22 cellular contexts compared by ENCODE assay signal in genomic region chr4:183295711-183296110, GRCh38. TPM values are rescaled to one million over a fixed set of nuclear protein-coding genes. Genes with fewer than 3 reads are reported as not detected.
A peak's percentile ranks its signal among the peaks of the same experiment; 100 is the strongest.
DNase-seq lines count a peak whose midpoint lies in the region; ATAC-seq, FAIRE-seq and TF ChIP-seq lines count a peak whose summit lies in the region.
"Had no signal": no experiment of that assay in that cellular context is flagged by ENCODE, and none has a peak within 500 bp of the region (broad histone marks: within the 10 kb centered on the region; RNA-seq: fewer than 3 reads in every experiment).

No MANE protein-coding gene starts in this region.

- H2BK12ac ChIP-seq in H9 (ENCODE audit: insufficient read length, low read depth, low read length) = no peak overlapping the region

- no peak overlapping the region for H2BK120ac ChIP-seq in H9 (ENCODE audit: low read depth, low read length, poor library complexity, severe bottlenecking)

- TF ChIP-seq CTCF in GM23338 (conservative IDR thresholded peaks at IDR 0.05; ENCODE audit: low read depth in 2 of 2) (no peak), astrocyte (IDR thresholded peaks at IDR 0.05; ENCODE audit: insufficient read depth, low read depth, low read length) (no peak), progenitor cell of endocrine pancreas (IDR thresholded peaks at IDR 0.05; ENCODE audit: unreplicated experiment) (no peak), H9 (conservative IDR thresholded peaks at IDR 0.05) (no peak)

- H3K4me3 ChIP-seq in GM23338 = no peak overlapping the region
- no peak overlapping the region for H3K4me3 ChIP-seq in astrocyte (ENCODE audit: insufficient read depth, low read depth, low read length)
- H3K4me3 ChIP-seq: HAP-1, SK-N-MC had no signal

- no peaks in the 10 kb centered on the region for H3K23me2 ChIP-seq in H9 (ENCODE audit: insufficient read length, low read depth, low read length, poor library complexity, severe bottlenecking)

- no peaks in the 10 kb centered on the region for H3K9me3 Mint-ChIP-seq in GM23338
- no peaks in the 10 kb centered on the region for H3K9me3 Mint-ChIP-seq in astrocyte (ENCODE audit: unreplicated experiment)
- H3K9me3 Mint-ChIP-seq in progenitor cell of endocrine pancreas (ENCODE audit: low read depth) = no peaks in the 10 kb centered on the region
- H3K9me3 Mint-ChIP-seq in H9 = no peaks in the 10 kb centered on the region
- H3K9me3 Mint-ChIP-seq: IgD-negative memory B cell had no signal

- H3K79me2 ChIP-seq in GM23338 (replicated peaks; ENCODE audit: insufficient read depth) (no peaks in the 10 kb centered on the region), astrocyte (ENCODE audit: insufficient read depth, low read length) (no peaks in the 10 kb centered on the region), H9 (ENCODE audit: insufficient read depth, low read length) (no peaks in the 10 kb centered on the region)

- H2BK5ac ChIP-seq in H9 (ENCODE audit: insufficient read length, low read length) = no peak overlapping the region

- H3K27ac Mint-ChIP-seq in GM23338 = no peak overlapping the region
- peak overlapping the region; percentile 80 for H3K27ac Mint-ChIP-seq in astrocyte (ENCODE audit: unreplicated experiment)
- peak overlapping the region; percentile 33 for H3K27ac Mint-ChIP-seq in progenitor cell of endocrine pancreas
- peak overlapping the region in 1 of 3 experiments; percentile 68; a peak in 2 of 7 replicates for H3K27ac Mint-ChIP-seq in H9
- H3K27ac Mint-ChIP-seq: CD8-positive, alpha-beta memory T cell; IgD-negative memory B cell had no signal

- no peak overlapping the region for H3T11ph ChIP-seq in H9 (ENCODE audit: low read length)

- H3K4me2 ChIP-seq in GM23338 (no peak overlapping the region), astrocyte (ENCODE audit: low read length) (no peak overlapping the region), H9 (ENCODE audit: insufficient read depth, insufficient read length, low read length) (no peak overlapping the region)

- no peaks in the 10 kb centered on the region for H3K79me1 ChIP-seq in H9 (ENCODE audit: insufficient read depth, low read depth, low read length, poor library complexity, severe bottlenecking)

- no peak overlapping the region for H4K8ac ChIP-seq in H9 (replicated peaks; ENCODE audit: insufficient read length, low read depth, low read length)

- H3K36me3 ChIP-seq in GM23338 (ENCODE audit: insufficient read depth) (peaks cover 35% of the 10 kb centered on the region), astrocyte (ENCODE audit: insufficient read depth, low read length) (peaks cover 13% of the 10 kb centered on the region)

- H3K27me3 Mint-ChIP-seq in GM23338 (ENCODE audit: insufficient read depth, low read depth, poor library complexity) (no peaks in the 10 kb centered on the region), astrocyte (ENCODE audit: low read depth, unreplicated experiment) (no peaks in the 10 kb centered on the region), progenitor cell of endocrine pancreas (no peaks in the 10 kb centered on the region), H9 (ENCODE audit: low read depth) (no peaks in the 10 kb centered on the region)

- no peak overlapping the region for H3K56ac ChIP-seq in H9 (ENCODE audit: insufficient read length, low read depth, low read length)

- no peaks in the 10 kb centered on the region for H3F3A ChIP-seq in GM23338 (replicated peaks; ENCODE audit: low read depth)

- H3K4me3 Mint-ChIP-seq in GM23338 = no peak overlapping the region
- H3K4me3 Mint-ChIP-seq in astrocyte (ENCODE audit: unreplicated experiment) = no peak overlapping the region
- H3K4me3 Mint-ChIP-seq in progenitor cell of endocrine pancreas (ENCODE audit: low read depth) = no peak overlapping the region
- no peak overlapping the region for H3K4me3 Mint-ChIP-seq in H9
- H3K4me3 Mint-ChIP-seq: CD8-positive, alpha-beta memory T cell; IgD-negative memory B cell had no signal

- no CpG with 5 or more reads among the region's 10 CpGs for WGBS in H9 (ENCODE audit: extremely low coverage, insufficient read length, low lambda C conversion rate)

- no peak overlapping the region for H4K91ac ChIP-seq in H9 (ENCODE audit: insufficient read length, low read depth, low read length)

- no peaks in the 10 kb centered on the region for H3K9me2 ChIP-seq in GM23338 (ENCODE audit: insufficient read depth)

- H3K4ac ChIP-seq in H9 (ENCODE audit: low read depth, low read length) = no peak overlapping the region

- no peak overlapping the region for H3K18ac ChIP-seq in H9 (ENCODE audit: insufficient read length, low read depth, low read length)

- H3K9me3 ChIP-seq in astrocyte (ENCODE audit: insufficient read depth, low read depth, low read length) (no peaks in the 10 kb centered on the region), H9 (ENCODE audit: control insufficient read depth, low read depth, low read length) (no peaks in the 10 kb centered on the region)
- H3K9me3 ChIP-seq: HAP-1 had no signal

- no peaks in the 10 kb centered on the region for H3K27me3 ChIP-seq in GM23338 (ENCODE audit: insufficient read depth)
- no peaks in the 10 kb centered on the region for H3K27me3 ChIP-seq in astrocyte (ENCODE audit: insufficient read depth, low read length)
- H3K27me3 ChIP-seq in H9 (ENCODE audit: insufficient read depth, low read length) = no peaks in the 10 kb centered on the region

- H3K4me1 Mint-ChIP-seq in GM23338 (peaks cover 3% of the 10 kb centered on the region), astrocyte (ENCODE audit: low read depth, unreplicated experiment) (peaks cover 13% of the 10 kb centered on the region), progenitor cell of endocrine pancreas (ENCODE audit: low read depth) (peaks cover 13% of the 10 kb centered on the region), H9 (peaks cover 3 to 5% of the 10 kb centered on the region in 2 experiments; a peak in 3 of 4 replicates)
- H3K4me1 Mint-ChIP-seq: CD8-positive, alpha-beta memory T cell had no signal

- H3K23ac ChIP-seq in H9 (ENCODE audit: insufficient read length, low read depth, low read length) = no peak overlapping the region

- H4K20me1 ChIP-seq in GM23338 (replicated peaks; ENCODE audit: insufficient read depth) (0 out of 2 replicates have a peak, but pooled peaks cover 3% of the 10 kb centered on the region), astrocyte (ENCODE audit: insufficient read depth, low read length) (no peaks in the 10 kb centered on the region), H9 (ENCODE audit: control insufficient read depth, insufficient read depth, insufficient read length) (no peaks in the 10 kb centered on the region)

- H3K4me1 ChIP-seq in GM23338 (ENCODE audit: insufficient read depth) (no peaks in the 10 kb centered on the region), astrocyte (ENCODE audit: insufficient read depth, low read length) (peaks cover 6% of the 10 kb centered on the region), H9 (ENCODE audit: insufficient read depth, low read length) (no peaks in the 10 kb centered on the region)
- H3K4me1 ChIP-seq: HAP-1 had no signal

- H4K5ac ChIP-seq in H9 (ENCODE audit: insufficient read length, low read depth, low read length) = no peak overlapping the region

- no peak overlapping the region for H3K14ac ChIP-seq in H9 (ENCODE audit: insufficient read depth, low read length)

- no peak overlapping the region for H2BK15ac ChIP-seq in H9 (ENCODE audit: low read depth, low read length)

- H2AK5ac ChIP-seq in H9 (ENCODE audit: insufficient read length, low read length) = no peak overlapping the region

- H3K36me3 Mint-ChIP-seq in GM23338 (ENCODE audit: low read depth) = peaks cover 52% of the 10 kb centered on the region
- peaks cover 25% of the 10 kb centered on the region for H3K36me3 Mint-ChIP-seq in astrocyte (ENCODE audit: low read depth, unreplicated experiment)
- peaks cover 42% of the 10 kb centered on the region for H3K36me3 Mint-ChIP-seq in progenitor cell of endocrine pancreas (ENCODE audit: insufficient read depth)
- H3K36me3 Mint-ChIP-seq in H9 (ENCODE audit: insufficient read depth in 1 of 3, low read depth in 3 of 3) = peaks cover 24 to 74% (median 62%) of the 10 kb centered on the region in 3 experiments
- H3K36me3 Mint-ChIP-seq: CD8-positive, alpha-beta memory T cell; IgD-negative memory B cell had no signal

- DNase-seq in GM23338 (ENCODE audit: low spot score) (no peak), astrocyte (ENCODE audit: low read depth) (no peak), kidney tubule cell (ENCODE audit: low spot score) (peak; percentile 42), progenitor cell of endocrine pancreas (ENCODE audit: low spot score, unreplicated experiment) (no peak), cortex of kidney (lab: John Stamatoyannopoulos, UW) (no peak), H9 (no peak), NCI-H1417 treated with DMSO at 0.1 percent for 48 hours (lab: John Stamatoyannopoulos, UW) (no peak)
- DNase-seq: C1 segment of cervical spinal cord; CD8-positive, alpha-beta memory T cell; Kasumi-1; MM.1S; NCI-H1092; NCI-H146; NCI-H510A; NCI-H748 treated with DMSO at 0.1 percent for 48 hours; OCI-M1; Right ventricle myocardium superior had no signal

- no peak for FAIRE-seq in astrocyte (lab: Jason Lieb, UNC)
- FAIRE-seq: D721Med had no signal

- no peak overlapping the region for H2BK20ac ChIP-seq in H9 (ENCODE audit: low read depth, low read length, poor library complexity, severe bottlenecking)

- no peak overlapping the region for H3K9ac ChIP-seq in astrocyte (ENCODE audit: low read length)
- H3K9ac ChIP-seq in H9 (ENCODE audit: extremely low read depth, insufficient read length, low read length) = no peak overlapping the region

- ATAC-seq in GM23338 (no peak), GM19452 (IDR thresholded peaks at IDR 0.05; ENCODE audit: unreplicated experiment) (no peak)

- H2AFZ ChIP-seq in GM23338 (no peak overlapping the region), astrocyte (ENCODE audit: low read depth, low read length) (no peak overlapping the region), H9 (ENCODE audit: low read length) (no peak overlapping the region)

- 0 out of 2 replicates have a peak overlapping the region, but pooled peaks have one; percentile 9 for H3K27ac ChIP-seq in GM23338 (ENCODE audit: low read depth)
- H3K27ac ChIP-seq in astrocyte (ENCODE audit: low read depth, low read length) = no peak overlapping the region
- no peak overlapping the region for H3K27ac ChIP-seq in H9 (ENCODE audit: insufficient read length, low read depth, low read length)
- H3K27ac ChIP-seq: SK-N-MC had no signal

RNA-seq across cellular contexts. Expression of gene CLDN22, which starts 24.4 kb away (rescaled TPM):
- total RNA-seq in GM23338 (2014; rRNA removed; shearing (Covaris generic)) = not detected in 2 replicates
- not detected in 2 replicates for polyA plus RNA-seq in GM23338 (2016; fragmentation: Nextera tagmentation; extraction: Ambion mirVana)
- total RNA-seq in astrocyte = not detected in 2 replicates
- total RNA-seq in progenitor cell of endocrine pancreas = not detected in 2 replicates
- not detected in 2 replicates for total RNA-seq in H9 (2021)
- total RNA-seq: CD8-positive, alpha-beta memory T cell; Right ventricle myocardium superior had no signal
- polyA plus RNA-seq: CD8-positive, alpha-beta memory T cell; IgD-negative memory B cell had no signal

RNA-seq across cellular contexts. Expression of gene CLDN24, which starts 26.5 kb away (rescaled TPM):
- not detected in 2 replicates for total RNA-seq in GM23338 (2014; rRNA removed; shearing (Covaris generic))
- not detected in 2 replicates for polyA plus RNA-seq in GM23338 (2016; fragmentation: Nextera tagmentation; extraction: Ambion mirVana)
- total RNA-seq in astrocyte (not detected in 2 replicates), progenitor cell of endocrine pancreas (not detected in 2 replicates), H9 (2021) (not detected in 2 replicates)
- total RNA-seq: CD8-positive, alpha-beta memory T cell; Right ventricle myocardium superior had no signal
- polyA plus RNA-seq: CD8-positive, alpha-beta memory T cell; IgD-negative memory B cell had no signal
